Comparison of ENCODE assay signal across 8 cellular contexts in genomic region chr15:75903331-75904240, GRCh38. TPM values are rescaled to one million over a fixed set of nuclear protein-coding genes. Genes with fewer than 3 reads are reported as not detected.
DNase-seq lines count a peak whose midpoint lies in the region; ATAC-seq and TF ChIP-seq lines count a peak whose summit lies in the region.

FBXO22 (plus strand) TSS chr15:75903878; CDS start chr15:75903964, 86 bp downstream.

- peak within 1 kb of the TSS; percentile 97 for H3K9ac ChIP-seq in HUES6 (ENCODE audit: low read length)

- H3K79me2 ChIP-seq in OCI-LY7 (ENCODE audit: insufficient read depth, low read depth, low read length) = peaks cover 6% of the 10 kb centered on the region; the same call in 1 of the 2 replicates

- peak within 1 kb of the TSS; percentile 84 for H3K4me2 ChIP-seq in OCI-LY7 (ENCODE audit: low read length)

- CTCF ChIA-PET in OCI-LY7 (lab: Charles Lee; ENCODE audit: unreplicated experiment) = interaction anchor here (0.6 to 1.3 kb wide), 2 partner anchors 25 to 450 kb away, joined by 3 to 4 read pairs; no protein-coding TSS in a partner anchor

- no peak for TF ChIP-seq CTCF in OCI-LY7 (conservative IDR thresholded peaks at IDR 0.05; ENCODE audit: low read length)
- TF ChIP-seq CTCF in epithelial cell of esophagus (IDR thresholded peaks at IDR 0.05; ENCODE audit: insufficient read depth, low read depth, low read length, missing control alignments) = no peak
- no peak for TF ChIP-seq CTCF in mucosa of descending colon (IDR thresholded peaks at IDR 0.05)

- H3K4me3 ChIP-seq in HUES6 (ENCODE audit: low read depth, low read length) (peak within 1 kb of the TSS; percentile 96), OCI-LY7 (ENCODE audit: low read depth, low read length, poor library complexity, severe bottlenecking) (peak within 1 kb of the TSS; percentile 93), epithelial cell of esophagus (ENCODE audit: low read length) (peak within 1 kb of the TSS; percentile 94), mucosa of descending colon (peak within 1 kb of the TSS; percentile 79)

- H3K36me3 ChIP-seq in HUES6 (ENCODE audit: control insufficient read depth, insufficient read depth, low read length) (peaks cover 35% of the 10 kb centered on the region), OCI-LY7 (ENCODE audit: insufficient read depth, low read length) (peaks cover 16% of the 10 kb centered on the region; the same call in 1 of the 2 replicates), mucosa of descending colon (ENCODE audit: low read depth) (no peaks in the 10 kb centered on the region)

- H4K20me1 ChIP-seq in OCI-LY7 (ENCODE audit: insufficient read depth, low read length) = no peaks in the 10 kb centered on the region

- H3K9me3 ChIP-seq in HUES6 (ENCODE audit: control insufficient read depth, insufficient read depth, low read depth, low read length) = no peaks in the 10 kb centered on the region
- H3K9me3 ChIP-seq in OCI-LY7 (ENCODE audit: low read length) = no peaks in the 10 kb centered on the region
- no peaks in the 10 kb centered on the region for H3K9me3 ChIP-seq in mucosa of descending colon

- DNase-seq in DMS 273 (lab: John Stamatoyannopoulos, UW; ENCODE audit: unreplicated experiment) (peak; percentile 96), OCI-LY7 (ENCODE audit: low spot score) (peak; percentile 92), activated T-cell treated with anti-CD3 and anti-CD28 coated beads for 4 hours (peak; percentile 77), epithelial cell of esophagus (ENCODE audit: low read depth) (peak; percentile 95), mucosa of descending colon (peak; percentile 94 to 95 (median 95))
- DNase-seq in stimulated activated CD8-positive, alpha-beta memory T cell treated with anti-CD3 and anti-CD28 coated beads, Interleukin-4, amount 100 ng/mL, for 1 hour (ENCODE audit: low read depth in 2 of 2, low spot score in 1 of 2) = peak; percentile 72 to 78

- intact Hi-C loops in OCI-LY7 (cut with micrococcal nuclease; ENCODE audit: unreplicated experiment) = loop anchor here (2.0 kb wide), 1 partner anchor 59 kb away; no protein-coding TSS in a partner anchor
- intact Hi-C loops in mucosa of descending colon (cut with DNase I, micrococcal nuclease) = no loop called here

- H3K27me3 ChIP-seq in HUES6 (ENCODE audit: control insufficient read depth, insufficient read depth, low read length) = no peaks in the 10 kb centered on the region

- no peaks in the 10 kb centered on the region for H3K9me2 ChIP-seq in OCI-LY7 (ENCODE audit: insufficient read depth, low read length)

- ATAC-seq in GM21447 (IDR thresholded peaks at IDR 0.05; ENCODE audit: unreplicated experiment) (peak; percentile 88), mucosa of descending colon (peak; percentile 99)

- peak within 1 kb of the TSS; percentile 94 for H2AFZ ChIP-seq in OCI-LY7 (ENCODE audit: low read length)

- POLR2A ChIA-PET in OCI-LY7 (lab: Charles Lee) = interaction anchor here (0.6 to 0.9 kb wide), 4 partner anchors 31 to 860 kb away, joined by 3 to 6 read pairs (median 4); partner anchors contain the start of gene UBE2Q2

- BruUV-seq in OCI-LY7 (replicated peaks; lab: Mats Ljungman, UMichigan) = TSS peak; percentile 96

- H3K4me1 ChIP-seq in HUES6 (ENCODE audit: control insufficient read depth, insufficient read depth, low read length) (peaks cover 25% of the 10 kb centered on the region), OCI-LY7 (ENCODE audit: insufficient read depth, low read length, poor library complexity, severe bottlenecking) (peaks cover 17% of the 10 kb centered on the region), mucosa of descending colon (ENCODE audit: low read depth) (peaks cover 15% of the 10 kb centered on the region)

- H3K27ac ChIP-seq in HUES6 (ENCODE audit: low read depth, low read length) = peak within 1 kb of the TSS; percentile 91
- H3K27ac ChIP-seq in OCI-LY7 (ENCODE audit: low read depth, low read length, poor library complexity, severe bottlenecking) = peak within 1 kb of the TSS; percentile 60

RNA-seq across cellular contexts. Expression of gene FBXO22, which starts in this region (rescaled TPM):
- 23.5 and 32.4 TPM in 2 replicates for total RNA-seq in OCI-LY7 (2014; rRNA removed; shearing (Covaris generic))
- total RNA-seq in OCI-LY7 (2022) (33.6 and 33.7 TPM in 2 replicates), mucosa of descending colon (10 to 100 TPM; 19.4 to 27.8 (median 20.7) TPM)

Comparison
In these comparisons a context has a peak if more than half of its experiments do, and no peak if none do; other contexts are left out.
1. Peak in every context shown above with its lines: DNase-seq, ATAC-seq, H3K4me3 ChIP-seq and H3K27ac ChIP-seq.